ENCODE assay signal across 1 cellular context in the genomic region with DNA sequence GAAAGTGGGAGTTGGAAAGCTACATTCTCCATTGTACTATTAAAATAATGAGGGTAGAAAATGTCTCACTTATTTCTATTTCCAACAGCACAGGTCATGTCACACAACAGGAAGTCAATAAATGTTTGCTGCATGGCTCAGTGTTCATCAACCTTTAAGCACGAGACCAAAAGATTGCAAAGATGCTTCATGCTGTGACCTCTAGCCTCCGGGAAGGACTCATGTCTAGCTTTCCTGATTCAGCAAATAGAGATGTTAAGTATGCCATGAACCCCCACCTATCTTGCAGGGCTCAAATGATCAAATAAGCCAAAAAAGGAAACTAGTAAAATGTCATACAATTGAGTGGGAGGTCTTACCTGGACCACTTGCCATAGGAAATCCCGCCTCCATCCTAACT.
TF ChIP-seq lines count a peak whose summit lies in the region.

No MANE protein-coding gene starts in this region.

TF ChIP-seq in IMR-90, 13 proteins besides CTCF, POLR2A, EP300 and RAD21:
- TF ChIP-seq, protein P1, sequence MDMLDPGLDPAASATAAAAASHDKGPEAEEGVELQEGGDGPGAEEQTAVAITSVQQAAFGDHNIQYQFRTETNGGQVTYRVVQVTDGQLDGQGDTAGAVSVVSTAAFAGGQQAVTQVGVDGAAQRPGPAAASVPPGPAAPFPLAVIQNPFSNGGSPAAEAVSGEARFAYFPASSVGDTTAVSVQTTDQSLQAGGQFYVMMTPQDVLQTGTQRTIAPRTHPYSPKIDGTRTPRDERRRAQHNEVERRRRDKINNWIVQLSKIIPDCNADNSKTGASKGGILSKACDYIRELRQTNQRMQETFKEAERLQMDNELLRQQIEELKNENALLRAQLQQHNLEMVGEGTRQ (IDR thresholded peaks at IDR 0.05; ENCODE audit: low read depth, low read length) = no peak
- TF ChIP-seq RFX5 (IDR thresholded peaks at IDR 0.05; ENCODE audit: low read depth, low read length) = no peak
- TF ChIP-seq MAFK (IDR thresholded peaks at IDR 0.05; ENCODE audit: low read depth, low read length) = peak; percentile 80
- peak; percentile 43 for TF ChIP-seq RCOR1 (IDR thresholded peaks at IDR 0.05; ENCODE audit: insufficient replicate concordance, low read length)
- peak; percentile 97 for TF ChIP-seq BHLHE40 (IDR thresholded peaks at IDR 0.05; ENCODE audit: low read depth, low read length)
- TF ChIP-seq CEBPB (IDR thresholded peaks at IDR 0.05; ENCODE audit: low read depth, low read length) = peak; percentile 59; the same call in 1 of the 2 replicates
TF ChIP-seq in IMR-90: peak in this region for 4.
